ENCODE assay signal across 8 cellular contexts in genomic region chr10:50431791-50432190, GRCh38.
DNase-seq lines count a peak whose midpoint lies in the region; ATAC-seq and TF ChIP-seq lines count a peak whose summit lies in the region.

No MANE protein-coding gene starts in this region.

- TF ChIP-seq CTCF in sigmoid colon (IDR thresholded peaks at IDR 0.05) (no peak), body of pancreas (IDR thresholded peaks at IDR 0.05) (no peak)

- TF ChIP-seq EP300 in sigmoid colon (IDR thresholded peaks at IDR 0.05): no peak

- H3K27ac ChIP-seq in sigmoid colon: peak overlapping the region in 3 of 4 donors; percentile 48 to 62 (median 60)
- peak overlapping the region in 1 of 4 donors; percentile 48 for H3K27ac ChIP-seq in body of pancreas

- no peaks in the 10 kb centered on the region for H3K9me3 Mint-ChIP-seq in activated naive CD8-positive, alpha-beta T cell (ENCODE audit: low read depth)

- DNase-seq in stimulated activated CD4-positive, alpha-beta T cell treated with anti-CD3 and anti-CD28 coated beads, Interleukin-1b, Interleukin-23, amount 100 ng/mL, for 48 hours: peak; percentile 20
- no peak for DNase-seq in stimulated activated CD4-positive, alpha-beta T cell treated with anti-CD3 and anti-CD28 coated beads, Interleukin-4, amount 100 ng/mL, for 4 hours
- no peak for DNase-seq in sigmoid colon
- DNase-seq in cerebellar nuclear complex (lab: John Stamatoyannopoulos, UW): no peak
- DNase-seq in effector CD8-positive, alpha-beta T cell (lab: John Stamatoyannopoulos, UW): no peak
- no peak for DNase-seq in body of pancreas

- H3K27me3 ChIP-seq in sigmoid colon (no peaks in the 10 kb centered on the region), body of pancreas (no peaks in the 10 kb centered on the region)

- H3K4me1 Mint-ChIP-seq in activated naive CD8-positive, alpha-beta T cell (ENCODE audit: low read depth): peaks cover 25% of the 10 kb centered on the region

- intact Hi-C loops in sigmoid colon (cut with DNase I): no loop called here
- intact Hi-C loops in body of pancreas (cut with DNase I): no loop called here

- TF ChIP-seq POLR2A in sigmoid colon (IDR thresholded peaks at IDR 0.05) (no peak), body of pancreas (IDR thresholded peaks at IDR 0.05) (no peak)

- peak overlapping the region; percentile 36 for H3K27ac Mint-ChIP-seq in activated naive CD8-positive, alpha-beta T cell

- H3K4me1 ChIP-seq in sigmoid colon (peaks cover 0 to 13% (median 5%) of the 10 kb centered on the region in 4 donors), body of pancreas (no peaks in the 10 kb centered on the region)

- WGBS in sigmoid colon, 2 donors: 63 to 83% methylated on average over 3 of the region's 3 CpGs
- WGBS in body of pancreas, 2 donors: 72 to 77% methylated on average over 3 of the region's 3 CpGs

- H3K4me3 ChIP-seq in sigmoid colon (no peak overlapping the region), body of pancreas (no peak overlapping the region)

- peaks cover 44% of the 10 kb centered on the region for H3K36me3 Mint-ChIP-seq in activated naive CD8-positive, alpha-beta T cell

- no peaks in the 10 kb centered on the region for H3K27me3 Mint-ChIP-seq in activated naive CD8-positive, alpha-beta T cell

- peak; percentile 73 for ATAC-seq in HG02981 (IDR thresholded peaks at IDR 0.05; ENCODE audit: unreplicated experiment)
- ATAC-seq in body of pancreas: no peak

- no peaks in the 10 kb centered on the region for H3K9me3 ChIP-seq in sigmoid colon
- no peaks in the 10 kb centered on the region for H3K9me3 ChIP-seq in body of pancreas

- H3K4me3 Mint-ChIP-seq in activated naive CD8-positive, alpha-beta T cell: peak overlapping the region; percentile 28

- no peaks in the 10 kb centered on the region for H3K36me3 ChIP-seq in sigmoid colon
- no peaks in the 10 kb centered on the region for H3K36me3 ChIP-seq in body of pancreas (replicated peaks in 1 of 2; ENCODE audit: insufficient read depth in 1 of 2, low read depth in 2 of 2)
